In the genomic region with DNA sequence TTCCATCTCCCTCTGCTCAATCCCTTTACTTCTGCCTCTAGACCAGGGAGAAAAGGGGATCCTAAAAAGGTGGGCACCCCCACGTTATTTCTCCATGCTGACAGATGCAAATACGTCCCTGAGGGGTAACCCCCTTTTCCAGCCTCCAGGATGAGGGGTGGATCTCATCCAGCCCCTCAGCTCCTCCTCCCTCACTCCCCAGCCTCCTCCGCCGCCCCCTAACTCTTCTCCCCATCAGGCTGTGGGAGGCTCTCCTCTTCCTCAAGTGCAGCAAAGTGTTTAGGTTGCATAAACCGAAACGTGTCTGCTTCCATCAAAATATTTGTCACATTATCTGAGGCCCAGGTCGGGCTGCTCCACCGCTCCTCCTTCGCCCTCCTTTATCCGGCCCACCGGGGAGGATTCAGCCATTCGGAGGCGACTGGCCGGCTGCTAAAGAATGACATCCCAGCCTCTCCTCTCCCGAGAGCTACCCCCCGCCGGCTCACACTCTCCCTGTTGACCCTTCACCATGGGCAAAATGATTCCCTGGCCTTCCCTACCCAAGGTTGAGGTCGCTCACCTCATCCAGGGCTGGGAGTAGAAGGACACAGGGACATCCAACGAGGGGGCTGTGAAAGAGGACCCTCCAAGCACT, we compare ENCODE assay signal across 10 cellular contexts. TPM values are rescaled to one million over a fixed set of nuclear protein-coding genes. Genes with fewer than 3 reads are reported as not detected.
DNase-seq lines count a peak whose midpoint lies in the region; ATAC-seq and TF ChIP-seq lines count a peak whose summit lies in the region.
"Had no signal": no experiment of that assay in that cellular context is flagged by ENCODE, and none has a peak within 500 bp of the region (broad histone marks: within the 10 kb centered on the region; RNA-seq: fewer than 3 reads in every experiment).

No MANE protein-coding gene starts in this region.

- peak overlapping the region; percentile 52 for H3K4me3 ChIP-seq in WERI-Rb-1 (ENCODE audit: low read depth, low read length)
- H3K4me3 ChIP-seq in iPS-11a (ENCODE audit: low read depth, low read length): peak overlapping the region; percentile 53
- H3K4me3 ChIP-seq in stomach: peak overlapping the region; percentile 38 to 55 (median 50)

- intact Hi-C loops in stomach (cut with DNase I; ENCODE audit: low total_unique reads) (no loop called here), posterior cingulate gyrus (cut with DNase I) (no loop called here)

- H3K4me3 Mint-ChIP-seq in activated T-cell treated with anti-CD3 and anti-CD28 coated beads, Interleukin-2, amount 50 U/mL, for 4 hours: peak overlapping the region; percentile 68

- no peak for TF ChIP-seq POLR2A in stomach (IDR thresholded peaks at IDR 0.05)

- peaks cover 36 to 44% (median 39%) of the 10 kb centered on the region in 4 donors for H3K4me1 ChIP-seq in stomach

- peaks cover 2% of the 10 kb centered on the region for H3K9me3 ChIP-seq in WERI-Rb-1 (ENCODE audit: severe bottlenecking)
- no peaks in the 10 kb centered on the region for H3K9me3 ChIP-seq in stomach
- H3K9me3 ChIP-seq: uterus had no signal

- H3K27ac ChIP-seq in WERI-Rb-1 (0 out of 2 replicates have a peak overlapping the region, but pooled peaks have one; percentile 21), stomach (peak overlapping the region in 1 of 5 donors; percentile 82)

- 31 to 43% (median 33%) methylated on average over 19 of the region's 19 CpGs for WGBS in stomach, 5 donors

- H3K4me1 Mint-ChIP-seq in activated T-cell treated with anti-CD3 and anti-CD28 coated beads, Interleukin-2, amount 50 U/mL, for 4 hours (ENCODE audit: low read depth): peaks cover 35% of the 10 kb centered on the region

- TF ChIP-seq CTCF in WERI-Rb-1 (IDR thresholded peaks at IDR 0.05; ENCODE audit: low read depth, low read length) (no peak), stomach (IDR thresholded peaks at IDR 0.05) (no peak)

- H3K27me3 Mint-ChIP-seq in activated T-cell treated with anti-CD3 and anti-CD28 coated beads, Interleukin-2, amount 50 U/mL, for 4 hours (ENCODE audit: low read depth): peaks cover 54% of the 10 kb centered on the region

- H3K36me3 ChIP-seq in WERI-Rb-1 (no peaks in the 10 kb centered on the region), stomach (no peaks in the 10 kb centered on the region)
- H3K36me3 ChIP-seq: uterus had no signal

- ATAC-seq in activated T-cell treated with anti-CD3 and anti-CD28 coated beads, Interleukin-2, amount 50 U/mL, for 4 hours: no peak
- ATAC-seq in GM19023 (IDR thresholded peaks at IDR 0.05; ENCODE audit: unreplicated experiment): no peak
- no peak for ATAC-seq in GM18517 (IDR thresholded peaks at IDR 0.05; ENCODE audit: unreplicated experiment)

- no peak for TF ChIP-seq EP300 in stomach (IDR thresholded peaks at IDR 0.05)

- peaks cover 3% of the 10 kb centered on the region for H3K36me3 Mint-ChIP-seq in activated T-cell treated with anti-CD3 and anti-CD28 coated beads, Interleukin-2, amount 50 U/mL, for 4 hours (ENCODE audit: insufficient read depth)

- H3K9me3 Mint-ChIP-seq in activated T-cell treated with anti-CD3 and anti-CD28 coated beads, Interleukin-2, amount 50 U/mL, for 4 hours: no peaks in the 10 kb centered on the region

- DNase-seq in activated T-cell treated with anti-CD3 and anti-CD28 coated beads, Interleukin-2, amount 50 U/mL, for 4 hours: no peak
- DNase-seq in activated T-cell treated with anti-CD3 and anti-CD28 coated beads, Interleukin-2, amount 50 U/mL, for 48 hours: no peak
- DNase-seq in WERI-Rb-1 (no peak), stomach (no peak), posterior cingulate gyrus (no peak)
- DNase-seq: midbrain, uterus had no signal

- H3K27me3 ChIP-seq in WERI-Rb-1 (ENCODE audit: insufficient read depth, low read depth, severe bottlenecking) (no peaks in the 10 kb centered on the region), stomach (peaks cover 8 to 86% (median 61%) of the 10 kb centered on the region in 3 donors)

RNA-seq across cellular contexts. Expression of gene C1QL1, which starts 1.2 kb away (rescaled TPM):
- total RNA-seq in activated T-cell treated with anti-CD3 and anti-CD28 coated beads, Interleukin-2, amount 50 U/mL, for 4 hours: not detected
- total RNA-seq in stomach: 10 to 100 TPM in 2 of 5 donors, 1 to 10 TPM in 2, not detected in 1; 2.2 to 16.3 (median 8.1) TPM
- 1 to 10 TPM; 2.9 to 8.6 (median 5.2) TPM for polyA plus RNA-seq in stomach

RNA-seq across cellular contexts. Expression of gene KIF18B, which starts 21.7 kb away (rescaled TPM):
- total RNA-seq in activated T-cell treated with anti-CD3 and anti-CD28 coated beads, Interleukin-2, amount 50 U/mL, for 4 hours: 1 to 10 TPM; 2.4 to 4.8 (median 3.7) TPM
- 10 to 100 TPM in 1 of 5 donors, 1 to 10 TPM in 1, under 1 TPM in 2, not detected in 1; 0.58 to 12.2 (median 2.0) TPM for total RNA-seq in stomach
- polyA plus RNA-seq in stomach: 1 to 10 TPM in 2 of 3 donors, under 1 TPM in 1; 0.15 to 2.2 (median 1.2) TPM

RNA-seq across cellular contexts. Expression of gene GFAP, which starts 54.0 kb away (rescaled TPM):
- not detected for total RNA-seq in activated T-cell treated with anti-CD3 and anti-CD28 coated beads, Interleukin-2, amount 50 U/mL, for 4 hours
- 1 to 10 TPM in 1 of 5 donors, not detected in 4; 9.7 TPM for total RNA-seq in stomach
- 1 to 10 TPM in 1 of 3 donors, under 1 TPM in 2; 0.15 to 1.4 (median 0.23) TPM for polyA plus RNA-seq in stomach
